ENCODE assay signal across 1 cellular context in the genomic region with DNA sequence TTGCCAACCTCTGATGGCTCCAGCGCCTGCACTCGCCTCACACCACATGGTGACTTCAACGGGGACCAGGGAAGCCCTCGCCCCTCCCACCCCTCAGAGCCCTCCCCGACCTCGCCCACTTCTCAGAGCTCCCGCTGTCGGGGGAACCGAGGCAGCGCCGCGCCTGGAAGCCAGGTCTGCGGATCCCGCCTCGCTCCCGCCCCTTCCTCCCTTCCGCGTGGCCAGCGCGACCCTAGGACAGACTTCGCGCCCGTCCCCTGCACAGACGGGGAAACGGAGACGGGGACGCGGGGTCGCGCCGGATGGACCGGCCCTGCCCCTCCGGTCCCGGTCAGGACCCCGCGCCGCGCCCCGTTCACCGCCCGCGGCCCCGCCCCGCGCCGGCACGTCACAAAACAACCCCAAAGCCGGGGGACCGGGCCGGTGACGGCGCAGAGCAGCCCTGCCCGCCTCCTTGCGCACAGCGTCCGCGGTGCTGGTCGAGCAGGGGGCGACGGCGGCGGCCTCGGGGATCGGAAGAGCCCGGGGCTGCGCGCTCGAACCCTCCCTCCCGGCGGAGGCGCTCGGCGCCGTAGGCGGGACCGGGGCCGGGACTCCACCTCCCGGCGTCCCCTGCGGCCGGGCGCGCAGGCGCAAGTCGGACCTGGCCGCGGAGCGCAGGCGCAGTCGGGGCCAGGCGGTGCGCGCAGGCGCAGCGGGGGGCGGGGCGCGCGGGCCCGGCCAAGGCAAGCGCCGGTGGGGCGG.
A peak's percentile ranks its signal among the peaks of the same experiment; 100 is the strongest.
TF ChIP-seq lines count a peak whose summit lies in the region.

No MANE protein-coding gene starts in this region.

TF ChIP-seq in HepG2, 621 proteins besides CTCF, POLR2A, EP300 and RAD21 (continued from another document and continues in another):
- TF ChIP-seq SIX4 (CRISPR knock-in tag; IDR thresholded peaks at IDR 0.05), result 0 out of 2 replicates have a peak, but pooled peaks have one; percentile 13
- TF ChIP-seq ZNF446 (CRISPR knock-in tag; IDR thresholded peaks at IDR 0.05), result no peak
- 0 out of 2 replicates have a peak, but pooled peaks have one; percentile 32 for TF ChIP-seq SMAD3 (CRISPR knock-in tag; IDR thresholded peaks at IDR 0.05)
- no peak for TF ChIP-seq CEBPB (IDR thresholded peaks at IDR 0.05; ENCODE audit: borderline replicate concordance, low read depth, low read length)
- peak; percentile 84; the same call in 1 of the 2 replicates for TF ChIP-seq SNAPC2 (CRISPR knock-in tag; IDR thresholded peaks at IDR 0.05)
- TF ChIP-seq ZNF230 (CRISPR knock-in tag; IDR thresholded peaks at IDR 0.05), result no peak
- TF ChIP-seq, protein P1, sequence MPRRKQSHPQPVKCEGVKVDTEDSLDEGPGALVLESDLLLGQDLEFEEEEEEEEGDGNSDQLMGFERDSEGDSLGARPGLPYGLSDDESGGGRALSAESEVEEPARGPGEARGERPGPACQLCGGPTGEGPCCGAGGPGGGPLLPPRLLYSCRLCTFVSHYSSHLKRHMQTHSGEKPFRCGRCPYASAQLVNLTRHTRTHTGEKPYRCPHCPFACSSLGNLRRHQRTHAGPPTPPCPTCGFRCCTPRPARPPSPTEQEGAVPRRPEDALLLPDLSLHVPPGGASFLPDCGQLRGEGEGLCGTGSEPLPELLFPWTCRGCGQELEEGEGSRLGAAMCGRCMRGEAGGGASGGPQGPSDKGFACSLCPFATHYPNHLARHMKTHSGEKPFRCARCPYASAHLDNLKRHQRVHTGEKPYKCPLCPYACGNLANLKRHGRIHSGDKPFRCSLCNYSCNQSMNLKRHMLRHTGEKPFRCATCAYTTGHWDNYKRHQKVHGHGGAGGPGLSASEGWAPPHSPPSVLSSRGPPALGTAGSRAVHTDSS (CRISPR knock-in tag; conservative IDR thresholded peaks at IDR 0.05), result 0 out of 2 replicates have a peak, but pooled peaks have one; percentile 49
- TF ChIP-seq EED (CRISPR knock-in tag; IDR thresholded peaks at IDR 0.05), result no peak
- no peak for TF ChIP-seq TBX3 (IDR thresholded peaks at IDR 0.05; ENCODE audit: borderline replicate concordance)
- 0 out of 2 replicates have a peak, but pooled peaks have one; percentile 45 for TF ChIP-seq ZNF280D (CRISPR knock-in tag; IDR thresholded peaks at IDR 0.05)
- TF ChIP-seq, protein P2, sequence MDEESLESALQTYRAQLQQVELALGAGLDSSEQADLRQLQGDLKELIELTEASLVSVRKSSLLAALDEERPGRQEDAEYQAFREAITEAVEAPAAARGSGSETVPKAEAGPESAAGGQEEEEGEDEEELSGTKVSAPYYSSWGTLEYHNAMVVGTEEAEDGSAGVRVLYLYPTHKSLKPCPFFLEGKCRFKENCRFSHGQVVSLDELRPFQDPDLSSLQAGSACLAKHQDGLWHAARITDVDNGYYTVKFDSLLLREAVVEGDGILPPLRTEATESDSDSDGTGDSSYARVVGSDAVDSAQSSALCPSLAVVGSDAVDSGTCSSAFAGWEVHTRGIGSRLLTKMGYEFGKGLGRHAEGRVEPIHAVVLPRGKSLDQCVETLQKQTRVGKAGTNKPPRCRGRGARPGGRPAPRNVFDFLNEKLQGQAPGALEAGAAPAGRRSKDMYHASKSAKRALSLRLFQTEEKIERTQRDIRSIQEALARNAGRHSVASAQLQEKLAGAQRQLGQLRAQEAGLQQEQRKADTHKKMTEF (CRISPR knock-in tag; IDR thresholded peaks at IDR 0.05), result peak; percentile 64; the same call in 1 of the 2 replicates
- 0 out of 2 replicates have a peak, but pooled peaks have one; percentile 65 for TF ChIP-seq SNAPC5 (CRISPR knock-in tag; IDR thresholded peaks at IDR 0.05; ENCODE audit: borderline replicate concordance)
- no peak for TF ChIP-seq ZNF101 (CRISPR knock-in tag; IDR thresholded peaks at IDR 0.05; ENCODE audit: borderline replicate concordance, low read depth)
- TF ChIP-seq CCAR2 (optimal IDR thresholded peaks at IDR 0.05; ENCODE audit: low read depth, low read length), result no peak
- TF ChIP-seq, protein P3, sequence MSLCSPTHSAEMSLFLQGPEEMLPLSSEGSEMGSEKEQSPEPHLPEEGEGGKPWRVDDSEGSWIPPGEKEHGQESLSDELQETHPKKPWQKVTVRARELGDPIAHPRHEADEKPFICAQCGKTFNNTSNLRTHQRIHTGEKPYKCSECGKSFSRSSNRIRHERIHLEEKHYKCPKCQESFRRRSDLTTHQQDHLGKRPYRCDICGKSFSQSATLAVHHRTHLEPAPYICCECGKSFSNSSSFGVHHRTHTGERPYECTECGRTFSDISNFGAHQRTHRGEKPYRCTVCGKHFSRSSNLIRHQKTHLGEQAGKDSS (CRISPR knock-in tag; IDR thresholded peaks at IDR 0.05; ENCODE audit: borderline replicate concordance, low read depth), result peak; percentile 47; the same call in 1 of the 2 replicates
- TF ChIP-seq IKZF4 (CRISPR knock-in tag; IDR thresholded peaks at IDR 0.05; ENCODE audit: borderline replicate concordance, low read depth, not compliant biosample characterization), result no peak
- no peak for TF ChIP-seq RXRB (CRISPR knock-in tag; IDR thresholded peaks at IDR 0.05; ENCODE audit: borderline replicate concordance)
- no peak for TF ChIP-seq ZNF335 (CRISPR knock-in tag; IDR thresholded peaks at IDR 0.05)
- no peak for TF ChIP-seq ZNF383 (CRISPR knock-in tag; IDR thresholded peaks at IDR 0.05; ENCODE audit: borderline replicate concordance)
- TF ChIP-seq ZNF644 (CRISPR knock-in tag; IDR thresholded peaks at IDR 0.05; ENCODE audit: low read depth), result no peak
- TF ChIP-seq NBN (conservative IDR thresholded peaks at IDR 0.05), result no peak
- TF ChIP-seq, protein P4, sequence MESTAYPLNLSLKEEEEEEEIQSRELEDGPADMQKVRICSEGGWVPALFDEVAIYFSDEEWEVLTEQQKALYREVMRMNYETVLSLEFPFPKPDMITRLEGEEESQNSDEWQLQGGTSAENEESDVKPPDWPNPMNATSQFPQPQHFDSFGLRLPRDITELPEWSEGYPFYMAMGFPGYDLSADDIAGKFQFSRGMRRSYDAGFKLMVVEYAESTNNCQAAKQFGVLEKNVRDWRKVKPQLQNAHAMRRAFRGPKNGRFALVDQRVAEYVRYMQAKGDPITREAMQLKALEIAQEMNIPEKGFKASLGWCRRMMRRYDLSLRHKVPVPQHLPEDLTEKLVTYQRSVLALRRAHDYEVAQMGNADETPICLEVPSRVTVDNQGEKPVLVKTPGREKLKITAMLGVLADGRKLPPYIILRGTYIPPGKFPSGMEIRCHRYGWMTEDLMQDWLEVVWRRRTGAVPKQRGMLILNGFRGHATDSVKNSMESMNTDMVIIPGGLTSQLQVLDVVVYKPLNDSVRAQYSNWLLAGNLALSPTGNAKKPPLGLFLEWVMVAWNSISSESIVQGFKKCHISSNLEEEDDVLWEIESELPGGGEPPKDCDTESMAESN (CRISPR knock-in tag; conservative IDR thresholded peaks at IDR 0.05), result no peak; the same call in 1 of the 2 replicates
- TF ChIP-seq CBX5 (CRISPR knock-in tag; IDR thresholded peaks at IDR 0.05; ENCODE audit: borderline replicate concordance), result 0 out of 2 replicates have a peak, but pooled peaks have one; percentile 42
- no peak for TF ChIP-seq ISL2 (CRISPR knock-in tag; IDR thresholded peaks at IDR 0.05)
- TF ChIP-seq TFAP4 (IDR thresholded peaks at IDR 0.05; ENCODE audit: borderline replicate concordance, low read depth), result no peak; the same call in 1 of the 2 replicates
- 0 out of 2 replicates have a peak, but pooled peaks have one; percentile 18 for TF ChIP-seq ZNF788 (CRISPR knock-in tag; IDR thresholded peaks at IDR 0.05; ENCODE audit: borderline replicate concordance)
- no peak for TF ChIP-seq ZNF891 (CRISPR knock-in tag; IDR thresholded peaks at IDR 0.05)
- TF ChIP-seq ZNF205 (CRISPR knock-in tag; IDR thresholded peaks at IDR 0.05), result no peak
- no peak for TF ChIP-seq ZNF251 (CRISPR knock-in tag; IDR thresholded peaks at IDR 0.05)
- no peak for TF ChIP-seq ZBTB42 (CRISPR knock-in tag; IDR thresholded peaks at IDR 0.05)
- TF ChIP-seq CBFB (CRISPR knock-in tag; IDR thresholded peaks at IDR 0.05), result no peak
- no peak for TF ChIP-seq GATA4 (IDR thresholded peaks at IDR 0.05; ENCODE audit: borderline replicate concordance, low read depth)
- TF ChIP-seq DRAP1 (CRISPR knock-in tag; IDR thresholded peaks at IDR 0.05), result no peak
- TF ChIP-seq ZNF737 (CRISPR knock-in tag; IDR thresholded peaks at IDR 0.05; ENCODE audit: borderline replicate concordance), result no peak
- TF ChIP-seq, protein P5, sequence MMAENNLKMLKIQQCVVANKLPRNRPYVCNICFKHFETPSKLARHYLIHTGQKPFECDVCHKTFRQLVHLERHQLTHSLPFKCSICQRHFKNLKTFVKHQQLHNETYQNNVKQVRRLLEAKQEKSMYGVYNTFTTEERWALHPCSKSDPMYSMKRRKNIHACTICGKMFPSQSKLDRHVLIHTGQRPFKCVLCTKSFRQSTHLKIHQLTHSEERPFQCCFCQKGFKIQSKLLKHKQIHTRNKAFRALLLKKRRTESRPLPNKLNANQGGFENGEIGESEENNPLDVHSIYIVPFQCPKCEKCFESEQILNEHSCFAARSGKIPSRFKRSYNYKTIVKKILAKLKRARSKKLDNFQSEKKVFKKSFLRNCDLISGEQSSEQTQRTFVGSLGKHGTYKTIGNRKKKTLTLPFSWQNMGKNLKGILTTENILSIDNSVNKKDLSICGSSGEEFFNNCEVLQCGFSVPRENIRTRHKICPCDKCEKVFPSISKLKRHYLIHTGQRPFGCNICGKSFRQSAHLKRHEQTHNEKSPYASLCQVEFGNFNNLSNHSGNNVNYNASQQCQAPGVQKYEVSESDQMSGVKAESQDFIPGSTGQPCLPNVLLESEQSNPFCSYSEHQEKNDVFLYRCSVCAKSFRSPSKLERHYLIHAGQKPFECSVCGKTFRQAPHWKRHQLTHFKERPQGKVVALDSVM (CRISPR knock-in tag; IDR thresholded peaks at IDR 0.05), result 0 out of 2 replicates have a peak, but pooled peaks have one; percentile 8
- peak; percentile 77 for TF ChIP-seq POLR2G (IDR thresholded peaks at IDR 0.05; ENCODE audit: low read depth, low read length)
- TF ChIP-seq ERF (CRISPR knock-in tag; IDR thresholded peaks at IDR 0.05), result no peak
- no peak for TF ChIP-seq MATR3 (CRISPR knock-in tag; IDR thresholded peaks at IDR 0.05)
- peak; percentile 90 for TF ChIP-seq MAX (IDR thresholded peaks at IDR 0.05)
- TF ChIP-seq TBX2 (CRISPR knock-in tag; IDR thresholded peaks at IDR 0.05; ENCODE audit: borderline replicate concordance), result 0 out of 2 replicates have a peak, but pooled peaks have one; percentile 80
- no peak for TF ChIP-seq TBL1XR1 (IDR thresholded peaks at IDR 0.05; ENCODE audit: borderline replicate concordance, low read length, partially characterized antibody)
- TF ChIP-seq, protein P6, sequence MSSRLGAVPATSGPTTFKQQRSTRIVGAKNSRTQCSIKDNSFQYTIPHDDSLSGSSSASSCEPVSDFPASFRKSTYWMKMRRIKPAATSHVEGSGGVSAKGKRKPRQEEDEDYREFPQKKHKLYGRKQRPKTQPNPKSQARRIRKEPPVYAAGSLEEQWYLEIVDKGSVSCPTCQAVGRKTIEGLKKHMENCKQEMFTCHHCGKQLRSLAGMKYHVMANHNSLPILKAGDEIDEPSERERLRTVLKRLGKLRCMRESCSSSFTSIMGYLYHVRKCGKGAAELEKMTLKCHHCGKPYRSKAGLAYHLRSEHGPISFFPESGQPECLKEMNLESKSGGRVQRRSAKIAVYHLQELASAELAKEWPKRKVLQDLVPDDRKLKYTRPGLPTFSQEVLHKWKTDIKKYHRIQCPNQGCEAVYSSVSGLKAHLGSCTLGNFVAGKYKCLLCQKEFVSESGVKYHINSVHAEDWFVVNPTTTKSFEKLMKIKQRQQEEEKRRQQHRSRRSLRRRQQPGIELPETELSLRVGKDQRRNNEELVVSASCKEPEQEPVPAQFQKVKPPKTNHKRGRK (CRISPR knock-in tag; IDR thresholded peaks at IDR 0.05), result no peak
- TF ChIP-seq IRF2 (CRISPR knock-in tag; IDR thresholded peaks at IDR 0.05), result no peak
- 0 out of 2 replicates have a peak, but pooled peaks have one; percentile 23 for TF ChIP-seq PHF20 (CRISPR knock-in tag; IDR thresholded peaks at IDR 0.05)
